8 cellular contexts compared by ENCODE assay signal in genomic region chr14:90827919-90828610, GRCh38. TPM values are rescaled to one million over a fixed set of nuclear protein-coding genes. Genes with fewer than 3 reads are reported as not detected.
DNase-seq lines count a peak whose midpoint lies in the region; ATAC-seq lines count a peak whose summit lies in the region.

No MANE protein-coding gene starts in this region.

- no peaks in the 10 kb centered on the region for H3K36me3 Mint-ChIP-seq in CD8-positive, alpha-beta memory T cell

- H3K27me3 ChIP-seq in CD8-positive, alpha-beta memory T cell (ENCODE audit: insufficient read depth, low read length, poor library complexity, severe bottlenecking), result no peaks in the 10 kb centered on the region

- H3K4me3 ChIP-seq in CD8-positive, alpha-beta memory T cell (ENCODE audit: low read length), result peak overlapping the region; percentile 54

- peak; percentile 100 for ATAC-seq in GM21381 (IDR thresholded peaks at IDR 0.05; ENCODE audit: unreplicated experiment)

- H3K27me3 Mint-ChIP-seq in CD8-positive, alpha-beta memory T cell, result no peaks in the 10 kb centered on the region

- no peaks in the 10 kb centered on the region for H3K36me3 ChIP-seq in CD8-positive, alpha-beta memory T cell (ENCODE audit: insufficient read depth, low read length)

- no peaks in the 10 kb centered on the region for H3K9me3 ChIP-seq in CD8-positive, alpha-beta memory T cell (ENCODE audit: low read length)

- peak overlapping the region; percentile 79 to 91 (median 84) for H3K4me3 Mint-ChIP-seq in CD8-positive, alpha-beta memory T cell

- DNase-seq in CD8-positive, alpha-beta memory T cell, result peak; percentile 86 to 93 (median 88)
- peak; percentile 67 for DNase-seq in HT-29 (ENCODE audit: low spot score)
- DNase-seq in NOMO-1 (lab: John Stamatoyannopoulos, UW; ENCODE audit: unreplicated experiment in 2 of 2), result peak; percentile 95 to 96
- peak; percentile 87 for DNase-seq in activated T-cell treated with anti-CD3 and anti-CD28 coated beads for 24 hours (ENCODE audit: low read depth)
- DNase-seq in epidermal melanocyte (ENCODE audit: insufficient read length, low spot score), result peak; percentile 98
- peak; percentile 95 for DNase-seq in midbrain (lab: John Stamatoyannopoulos, UW)
- DNase-seq in stimulated activated CD8-positive, alpha-beta memory T cell treated with anti-CD3 and anti-CD28 coated beads, Interleukin-15, amount 100 ng/mL, for 4 hours (ENCODE audit: low read depth in 2 of 2), result peak; percentile 79 to 83

- H3K4me1 ChIP-seq in CD8-positive, alpha-beta memory T cell (ENCODE audit: insufficient read depth, low read length), result peaks cover 13% of the 10 kb centered on the region

- POLR2A ChIA-PET in CD8-positive, alpha-beta memory T cell (lab: Charles Lee), result no interaction called here

- peak overlapping the region; percentile 75 to 95 (median 91) for H3K27ac Mint-ChIP-seq in CD8-positive, alpha-beta memory T cell

- H3K4me1 Mint-ChIP-seq in CD8-positive, alpha-beta memory T cell, result peaks cover 13 to 21% (median 21%) of the 10 kb centered on the region in 3 donors

- CTCF ChIA-PET in CD8-positive, alpha-beta memory T cell (lab: Charles Lee), result interaction anchor here (1.0 kb wide), 1 partner anchor 70 kb away, joined by 3 read pairs; no protein-coding TSS in a partner anchor

- H3K27ac ChIP-seq in CD8-positive, alpha-beta memory T cell (ENCODE audit: low read depth, low read length), result peak overlapping the region; percentile 38

- H3K9me3 Mint-ChIP-seq in CD8-positive, alpha-beta memory T cell, result peaks cover 6 to 11% (median 9%) of the 10 kb centered on the region in 5 donors

RNA-seq across cellular contexts. Expression of gene TTC7B, which starts 11.8 kb away (rescaled TPM):
- total RNA-seq in CD8-positive, alpha-beta memory T cell, result 1 to 10 TPM; 5.2 to 5.8 TPM
- polyA plus RNA-seq in CD8-positive, alpha-beta memory T cell, result 1.7 TPM
- 3.8 and 7.4 TPM in 2 replicates for total RNA-seq in HT-29 (2014; rRNA removed; shearing (Covaris generic))

Comparison
In these comparisons a context has a peak if more than half of its experiments do, and no peak if none do; other contexts are left out.
1. Peak in every context shown above with its lines: DNase-seq, ATAC-seq, H3K4me3 ChIP-seq and H3K27ac ChIP-seq.